Comparison of ENCODE assay signal across 1 cellular context in the genomic region with DNA sequence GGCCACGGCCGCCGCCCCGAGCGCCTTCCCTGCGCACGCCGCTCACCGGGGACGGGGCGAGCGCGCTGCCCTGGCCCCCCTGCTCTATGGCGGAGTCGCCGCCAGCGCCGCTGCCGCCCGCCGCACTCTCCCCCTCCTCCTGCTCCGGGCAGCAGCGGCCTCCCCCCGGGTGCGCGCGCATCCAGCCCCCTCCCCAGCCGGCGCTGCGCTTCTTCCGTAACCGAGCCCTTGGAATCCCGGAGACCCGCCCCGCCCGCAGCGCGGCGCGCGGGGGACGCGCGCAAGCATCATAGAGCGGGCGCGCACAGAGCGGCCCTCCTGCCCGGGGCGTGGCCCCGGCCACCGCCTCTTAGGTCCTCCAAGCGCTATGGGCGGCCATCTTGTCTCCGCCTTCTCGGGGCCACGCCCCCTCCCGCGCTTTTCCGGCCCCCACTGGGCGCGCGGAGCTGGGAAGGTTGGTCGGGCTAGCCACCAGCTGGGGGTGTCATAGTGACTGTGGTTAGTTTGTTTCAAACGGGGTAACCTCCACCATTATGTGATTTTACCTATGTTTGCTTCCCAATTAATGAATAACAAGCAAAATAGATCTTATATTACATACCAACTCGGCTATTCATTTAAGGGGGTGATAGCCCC.
A peak's percentile ranks its signal among the peaks of the same experiment; 100 is the strongest.
TF ChIP-seq lines count a peak whose summit lies in the region.

A gene with protein sequence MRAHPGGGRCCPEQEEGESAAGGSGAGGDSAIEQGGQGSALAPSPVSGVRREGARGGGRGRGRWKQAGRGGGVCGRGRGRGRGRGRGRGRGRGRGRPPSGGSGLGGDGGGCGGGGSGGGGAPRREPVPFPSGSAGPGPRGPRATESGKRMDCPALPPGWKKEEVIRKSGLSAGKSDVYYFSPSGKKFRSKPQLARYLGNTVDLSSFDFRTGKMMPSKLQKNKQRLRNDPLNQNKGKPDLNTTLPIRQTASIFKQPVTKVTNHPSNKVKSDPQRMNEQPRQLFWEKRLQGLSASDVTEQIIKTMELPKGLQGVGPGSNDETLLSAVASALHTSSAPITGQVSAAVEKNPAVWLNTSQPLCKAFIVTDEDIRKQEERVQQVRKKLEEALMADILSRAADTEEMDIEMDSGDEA (minus strand): TSS at position 291 of the 636 bp plus-strand sequence. CDS start 110 bp downstream, at position 181.

TF ChIP-seq in GM23338, 12 proteins besides CTCF, POLR2A, EP300 and RAD21 (continued from another document):
- TF ChIP-seq, protein P1, sequence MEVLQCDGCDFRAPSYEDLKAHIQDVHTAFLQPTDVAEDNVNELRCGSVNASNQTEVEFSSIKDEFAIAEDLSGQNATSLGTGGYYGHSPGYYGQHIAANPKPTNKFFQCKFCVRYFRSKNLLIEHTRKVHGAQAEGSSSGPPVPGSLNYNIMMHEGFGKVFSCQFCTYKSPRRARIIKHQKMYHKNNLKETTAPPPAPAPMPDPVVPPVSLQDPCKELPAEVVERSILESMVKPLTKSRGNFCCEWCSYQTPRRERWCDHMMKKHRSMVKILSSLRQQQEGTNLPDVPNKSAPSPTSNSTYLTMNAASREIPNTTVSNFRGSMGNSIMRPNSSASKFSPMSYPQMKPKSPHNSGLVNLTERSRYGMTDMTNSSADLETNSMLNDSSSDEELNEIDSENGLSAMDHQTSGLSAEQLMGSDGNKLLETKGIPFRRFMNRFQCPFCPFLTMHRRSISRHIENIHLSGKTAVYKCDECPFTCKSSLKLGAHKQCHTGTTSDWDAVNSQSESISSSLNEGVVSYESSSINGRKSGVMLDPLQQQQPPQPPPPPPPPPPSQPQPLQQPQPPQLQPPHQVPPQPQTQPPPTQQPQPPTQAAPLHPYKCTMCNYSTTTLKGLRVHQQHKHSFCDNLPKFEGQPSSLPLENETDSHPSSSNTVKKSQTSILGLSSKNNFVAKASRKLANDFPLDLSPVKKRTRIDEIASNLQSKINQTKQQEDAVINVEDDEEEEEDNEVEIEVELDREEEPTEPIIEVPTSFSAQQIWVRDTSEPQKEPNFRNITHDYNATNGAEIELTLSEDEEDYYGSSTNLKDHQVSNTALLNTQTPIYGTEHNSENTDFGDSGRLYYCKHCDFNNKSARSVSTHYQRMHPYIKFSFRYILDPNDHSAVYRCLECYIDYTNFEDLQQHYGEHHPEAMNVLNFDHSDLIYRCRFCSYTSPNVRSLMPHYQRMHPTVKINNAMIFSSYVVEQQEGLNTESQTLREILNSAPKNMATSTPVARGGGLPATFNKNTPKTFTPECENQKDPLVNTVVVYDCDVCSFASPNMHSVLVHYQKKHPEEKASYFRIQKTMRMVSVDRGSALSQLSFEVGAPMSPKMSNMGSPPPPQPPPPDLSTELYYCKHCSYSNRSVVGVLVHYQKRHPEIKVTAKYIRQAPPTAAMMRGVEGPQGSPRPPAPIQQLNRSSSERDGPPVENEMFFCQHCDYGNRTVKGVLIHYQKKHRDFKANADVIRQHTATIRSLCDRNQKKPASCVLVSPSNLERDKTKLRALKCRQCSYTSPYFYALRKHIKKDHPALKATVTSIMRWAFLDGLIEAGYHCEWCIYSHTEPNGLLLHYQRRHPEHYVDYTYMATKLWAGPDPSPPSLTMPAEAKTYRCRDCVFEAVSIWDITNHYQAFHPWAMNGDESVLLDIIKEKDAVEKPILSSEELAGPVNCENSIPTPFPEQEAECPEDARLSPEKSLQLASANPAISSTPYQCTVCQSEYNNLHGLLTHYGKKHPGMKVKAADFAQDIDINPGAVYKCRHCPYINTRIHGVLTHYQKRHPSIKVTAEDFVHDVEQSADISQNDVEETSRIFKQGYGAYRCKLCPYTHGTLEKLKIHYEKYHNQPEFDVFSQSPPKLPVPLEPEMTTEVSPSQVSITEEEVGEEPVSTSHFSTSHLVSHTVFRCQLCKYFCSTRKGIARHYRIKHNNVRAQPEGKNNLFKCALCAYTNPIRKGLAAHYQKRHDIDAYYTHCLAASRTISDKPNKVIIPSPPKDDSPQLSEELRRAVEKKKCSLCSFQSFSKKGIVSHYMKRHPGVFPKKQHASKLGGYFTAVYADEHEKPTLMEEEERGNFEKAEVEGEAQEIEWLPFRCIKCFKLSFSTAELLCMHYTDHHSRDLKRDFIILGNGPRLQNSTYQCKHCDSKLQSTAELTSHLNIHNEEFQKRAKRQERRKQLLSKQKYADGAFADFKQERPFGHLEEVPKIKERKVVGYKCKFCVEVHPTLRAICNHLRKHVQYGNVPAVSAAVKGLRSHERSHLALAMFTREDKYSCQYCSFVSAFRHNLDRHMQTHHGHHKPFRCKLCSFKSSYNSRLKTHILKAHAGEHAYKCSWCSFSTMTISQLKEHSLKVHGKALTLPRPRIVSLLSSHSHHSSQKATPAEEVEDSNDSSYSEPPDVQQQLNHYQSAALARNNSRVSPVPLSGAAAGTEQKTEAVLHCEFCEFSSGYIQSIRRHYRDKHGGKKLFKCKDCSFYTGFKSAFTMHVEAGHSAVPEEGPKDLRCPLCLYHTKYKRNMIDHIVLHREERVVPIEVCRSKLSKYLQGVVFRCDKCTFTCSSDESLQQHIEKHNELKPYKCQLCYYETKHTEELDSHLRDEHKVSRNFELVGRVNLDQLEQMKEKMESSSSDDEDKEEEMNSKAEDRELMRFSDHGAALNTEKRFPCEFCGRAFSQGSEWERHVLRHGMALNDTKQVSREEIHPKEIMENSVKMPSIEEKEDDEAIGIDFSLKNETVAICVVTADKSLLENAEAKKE (CRISPR knock-in tag; IDR thresholded peaks at IDR 0.05): no peak
- TF ChIP-seq POLR2AphosphoS5 (IDR thresholded peaks at IDR 0.05; ENCODE audit: low read depth) (peak; percentile 58), NANOG (IDR thresholded peaks at IDR 0.05; ENCODE audit: borderline replicate concordance) (no peak), CREB1 (CRISPR knock-in tag; IDR thresholded peaks at IDR 0.05; ENCODE audit: low read depth) (peak; percentile 74), EZH2phosphoT487 (IDR thresholded peaks at IDR 0.05; ENCODE audit: unreplicated experiment) (no peak), EZH2 (IDR thresholded peaks at IDR 0.05; ENCODE audit: low read depth, unreplicated experiment) (no peak), ZNF114 (CRISPR knock-in tag; IDR thresholded peaks at IDR 0.05) (no peak), JUNB (IDR thresholded peaks at IDR 0.05; ENCODE audit: unreplicated experiment) (no peak), REST (IDR thresholded peaks at IDR 0.05; ENCODE audit: unreplicated experiment) (no peak)
- TF ChIP-seq, protein P2, sequence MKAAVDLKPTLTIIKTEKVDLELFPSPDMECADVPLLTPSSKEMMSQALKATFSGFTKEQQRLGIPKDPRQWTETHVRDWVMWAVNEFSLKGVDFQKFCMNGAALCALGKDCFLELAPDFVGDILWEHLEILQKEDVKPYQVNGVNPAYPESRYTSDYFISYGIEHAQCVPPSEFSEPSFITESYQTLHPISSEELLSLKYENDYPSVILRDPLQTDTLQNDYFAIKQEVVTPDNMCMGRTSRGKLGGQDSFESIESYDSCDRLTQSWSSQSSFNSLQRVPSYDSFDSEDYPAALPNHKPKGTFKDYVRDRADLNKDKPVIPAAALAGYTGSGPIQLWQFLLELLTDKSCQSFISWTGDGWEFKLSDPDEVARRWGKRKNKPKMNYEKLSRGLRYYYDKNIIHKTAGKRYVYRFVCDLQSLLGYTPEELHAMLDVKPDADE (IDR thresholded peaks at IDR 0.05): 0 out of 2 replicates have a peak, but pooled peaks have one; percentile 31
